Comparison of ENCODE assay signal across 32 cellular contexts in the genomic region with DNA sequence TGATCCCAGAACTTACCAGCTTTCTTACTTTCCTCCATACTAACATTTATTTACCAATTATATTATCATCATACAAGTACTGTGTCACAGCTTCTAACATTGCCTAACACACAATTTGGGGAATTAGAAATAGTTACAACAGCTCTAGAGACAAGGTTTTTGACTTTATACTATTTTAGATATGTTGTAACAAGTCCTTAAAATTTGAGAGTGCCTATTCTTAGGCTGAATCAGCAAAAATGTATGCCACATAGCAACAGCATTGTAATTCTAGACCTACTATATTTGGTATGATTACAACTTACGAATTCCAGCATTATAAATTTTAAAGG.
A peak's percentile ranks its signal among the peaks of the same experiment; 100 is the strongest.
DNase-seq lines count a peak whose midpoint lies in the region; ATAC-seq, FAIRE-seq and TF ChIP-seq lines count a peak whose summit lies in the region.
"Had no signal": no experiment of that assay in that cellular context is flagged by ENCODE, and none has a peak within 500 bp of the region (broad histone marks: within the 10 kb centered on the region; RNA-seq: fewer than 3 reads in every experiment).

No MANE protein-coding gene starts in this region.

- H3K36me3 ChIP-seq in GM23248 (ENCODE audit: low read depth), result no peaks in the 10 kb centered on the region
- no peaks in the 10 kb centered on the region for H3K36me3 ChIP-seq in effector memory CD4-positive, alpha-beta T cell (ENCODE audit: control insufficient read depth, insufficient read depth, low read length)
- H3K36me3 ChIP-seq: BLaER1 treated with 17β-estradiol and CSF1 and Interleukin-3, amounts not matched to agents 10 nM and 100 nM; breast epithelium; neural progenitor cell; thoracic aorta; uterus had no signal

- CTCF ChIA-PET in A549 (lab: Yijun Ruan, JAX), result no interaction called here

- H3K9me2 ChIP-seq in GM23248 (ENCODE audit: insufficient read depth), result no peaks in the 10 kb centered on the region

- H3K4me2 ChIP-seq in A549 (no peak overlapping the region), GM23248 (ENCODE audit: unreplicated experiment) (peak overlapping the region; percentile 42)
- H3K4me2 ChIP-seq: BLaER1 treated with 17β-estradiol and CSF1 and Interleukin-3, amounts not matched to agents 10 nM and 100 nM; neural progenitor cell had no signal

- 0 out of 2 replicates have a peak overlapping the region, but pooled peaks have one; percentile 7 for H2AFZ ChIP-seq in GM23248
- H2AFZ ChIP-seq: neural progenitor cell had no signal

- H4K20me1 ChIP-seq in GM23248 (ENCODE audit: insufficient read depth), result no peaks in the 10 kb centered on the region
- H4K20me1 ChIP-seq: BLaER1 treated with 17β-estradiol and CSF1 and Interleukin-3, amounts not matched to agents 10 nM and 100 nM had no signal

- in situ Hi-C loops in GM23248 (cut with MboI), result no loop called here

- no peaks in the 10 kb centered on the region; the same call in 2 of the 3 replicates for H3K9me3 ChIP-seq in A549
- H3K9me3 ChIP-seq in GM23248 (ENCODE audit: low read depth), result no peaks in the 10 kb centered on the region
- H3K9me3 ChIP-seq in effector memory CD4-positive, alpha-beta T cell (ENCODE audit: control insufficient read depth, low read length), result no peaks in the 10 kb centered on the region
- H3K9me3 ChIP-seq: breast epithelium, thoracic aorta, uterus had no signal

- FAIRE-seq in A549 (lab: Jason Lieb, UNC), result no peak
- FAIRE-seq: G401.6, K562 had no signal

- WGBS in A549 (ENCODE audit: missing lambda C conversion rate), result 5% methylated on average over 1 of the region's 1 CpG
- 20 to 28% methylated on average over 1 of the region's 1 CpG for WGBS in GM23248 (ENCODE audit: low coverage in 1 of 2, low lambda C conversion rate in 2 of 2, missing lambda C conversion rate in 2 of 2), 2 experiments

- no peak for TF ChIP-seq CTCF in A549 (IDR thresholded peaks at IDR 0.05)
- TF ChIP-seq CTCF in choroid plexus epithelial cell (conservative IDR thresholded peaks at IDR 0.05; ENCODE audit: low read depth, low read length), result no peak

- H3K79me2 ChIP-seq in GM23248 (ENCODE audit: insufficient read depth), result no peaks in the 10 kb centered on the region

- H3K27ac ChIP-seq in A549, result no peak overlapping the region
- H3K27ac ChIP-seq in GM23248, result peak overlapping the region; percentile 93
- H3K27ac ChIP-seq in effector memory CD4-positive, alpha-beta T cell (ENCODE audit: insufficient read depth, low read length, poor library complexity, severe bottlenecking), result no peak overlapping the region
- H3K27ac ChIP-seq: BLaER1 treated with 17β-estradiol and CSF1 and Interleukin-3, amounts not matched to agents 10 nM and 100 nM; breast epithelium; coronary artery; neural progenitor cell; thoracic aorta; uterus had no signal

- H3F3A ChIP-seq in GM23248 (ENCODE audit: insufficient read depth), result peaks cover 31% of the 10 kb centered on the region

- POLR2A ChIA-PET in A549 (lab: Yijun Ruan, JAX), result no interaction called here

- TF ChIP-seq EP300 in A549 (IDR thresholded peaks at IDR 0.05), result no peak

- no peaks in the 10 kb centered on the region for H3K27me3 ChIP-seq in GM23248 (replicated peaks; ENCODE audit: insufficient read depth)
- H3K27me3 ChIP-seq in effector memory CD4-positive, alpha-beta T cell (replicated peaks; ENCODE audit: control insufficient read depth, insufficient read depth, low read length, poor library complexity, severe bottlenecking), result no peaks in the 10 kb centered on the region
- H3K27me3 ChIP-seq: BLaER1 treated with 17β-estradiol and CSF1 and Interleukin-3, amounts not matched to agents 10 nM and 100 nM; breast epithelium; neural progenitor cell; uterus had no signal

- DNase-seq in A549 (ENCODE audit: low read depth in 1 of 2, low spot score in 1 of 2) (no peak), GM23248 (peak; percentile 61), choroid plexus epithelial cell (ENCODE audit: low read depth) (peak; percentile 31), iris pigment epithelial cell (ENCODE audit: low read depth) (peak; percentile 39), GF-D8 (lab: John Stamatoyannopoulos, UW) (no peak), HuH-7.5 (ENCODE audit: low spot score) (no peak)
- DNase-seq in effector memory CD4-positive, alpha-beta T cell, result no peak
- DNase-seq: 8988T; activated CD4-positive, alpha-beta T cell treated with anti-CD3 and anti-CD28 coated beads, Interleukin-2, amount 10 ng/mL, durations not matched to agents 7 days and 5 days; activated naive CD4-positive, alpha-beta T cell treated with anti-CD3 and anti-CD28 coated beads for 36 hours; DMS53; endodermal cell; left colon; NCI-H1105; NCI-H1930; NCI-H526 treated with DMSO at 0.1 percent for 48 hours; posterior cingulate gyrus; SIG-M5; stimulated activated CD4-positive, alpha-beta T cell treated with anti-CD3 and anti-CD28 coated beads, Interleukin-15, amount 100 ng/mL, for 24 hours; stimulated activated naive CD4-positive, alpha-beta T cell treated with Interleukin-2 at 50 U/mL for 16 hours; uterus had no signal

- no peak overlapping the region for H3K4me3 ChIP-seq in A549
- H3K4me3 ChIP-seq in GM23248, result no peak overlapping the region
- H3K4me3 ChIP-seq in choroid plexus epithelial cell (ENCODE audit: low read depth, low read length), result no peak overlapping the region
- no peak overlapping the region for H3K4me3 ChIP-seq in effector memory CD4-positive, alpha-beta T cell (ENCODE audit: insufficient read depth, low read depth, low read length, poor library complexity, severe bottlenecking)
- H3K4me3 ChIP-seq: BLaER1 treated with 17β-estradiol and CSF1 and Interleukin-3, amounts not matched to agents 10 nM and 100 nM; breast epithelium; coronary artery; K562; neural progenitor cell; thoracic aorta; uterus had no signal

- H3K4me1 ChIP-seq in A549 (no peaks in the 10 kb centered on the region), GM23248 (ENCODE audit: insufficient read depth) (peaks cover 27% of the 10 kb centered on the region)
- H3K4me1 ChIP-seq in effector memory CD4-positive, alpha-beta T cell (ENCODE audit: control insufficient read depth, insufficient read depth, low read length, poor library complexity, severe bottlenecking), result no peaks in the 10 kb centered on the region
- H3K4me1 ChIP-seq: breast epithelium, neural progenitor cell, uterus had no signal

- no peak for TF ChIP-seq POLR2A in A549 (IDR thresholded peaks at IDR 0.05; ENCODE audit: low read length)

- H3K9ac ChIP-seq in GM23248, result peak overlapping the region; percentile 72
- H3K9ac ChIP-seq: BLaER1 treated with 17β-estradiol and CSF1 and Interleukin-3, amounts not matched to agents 10 nM and 100 nM; neural progenitor cell had no signal

- no peak for TF ChIP-seq RAD21 in A549 (conservative IDR thresholded peaks at IDR 0.05 in 1 of 2, IDR thresholded peaks at IDR 0.05 in 1 of 2)

- no peak for ATAC-seq in A549
- ATAC-seq in GM19467 (IDR thresholded peaks at IDR 0.05; ENCODE audit: unreplicated experiment), result no peak
- ATAC-seq: HCT116, K562, sciatic nerve, WTC11 had no signal

TF ChIP-seq in A549, 52 proteins besides CTCF, POLR2A, EP300 and RAD21:
- TF ChIP-seq MAFK (IDR thresholded peaks at IDR 0.05; ENCODE audit: partially characterized antibody) (peak; percentile 7), FOSB (CRISPR knock-in tag; IDR thresholded peaks at IDR 0.05) (no peak)
TF ChIP-seq in A549: peak in this region for 1.

Comparison
In these comparisons a context has a peak if more than half of its experiments do, and no peak if none do; other contexts are left out.
1. DNase-seq: peak in GM23248 (single experiment), choroid plexus epithelial cell (single experiment) and iris pigment epithelial cell (single experiment); none in A549 (0 of 2), GF-D8 (single experiment), HuH-7.5 (single experiment) and effector memory CD4-positive, alpha-beta T cell (0 of 3).